8 cellular contexts compared by ENCODE assay signal in the genomic region with DNA sequence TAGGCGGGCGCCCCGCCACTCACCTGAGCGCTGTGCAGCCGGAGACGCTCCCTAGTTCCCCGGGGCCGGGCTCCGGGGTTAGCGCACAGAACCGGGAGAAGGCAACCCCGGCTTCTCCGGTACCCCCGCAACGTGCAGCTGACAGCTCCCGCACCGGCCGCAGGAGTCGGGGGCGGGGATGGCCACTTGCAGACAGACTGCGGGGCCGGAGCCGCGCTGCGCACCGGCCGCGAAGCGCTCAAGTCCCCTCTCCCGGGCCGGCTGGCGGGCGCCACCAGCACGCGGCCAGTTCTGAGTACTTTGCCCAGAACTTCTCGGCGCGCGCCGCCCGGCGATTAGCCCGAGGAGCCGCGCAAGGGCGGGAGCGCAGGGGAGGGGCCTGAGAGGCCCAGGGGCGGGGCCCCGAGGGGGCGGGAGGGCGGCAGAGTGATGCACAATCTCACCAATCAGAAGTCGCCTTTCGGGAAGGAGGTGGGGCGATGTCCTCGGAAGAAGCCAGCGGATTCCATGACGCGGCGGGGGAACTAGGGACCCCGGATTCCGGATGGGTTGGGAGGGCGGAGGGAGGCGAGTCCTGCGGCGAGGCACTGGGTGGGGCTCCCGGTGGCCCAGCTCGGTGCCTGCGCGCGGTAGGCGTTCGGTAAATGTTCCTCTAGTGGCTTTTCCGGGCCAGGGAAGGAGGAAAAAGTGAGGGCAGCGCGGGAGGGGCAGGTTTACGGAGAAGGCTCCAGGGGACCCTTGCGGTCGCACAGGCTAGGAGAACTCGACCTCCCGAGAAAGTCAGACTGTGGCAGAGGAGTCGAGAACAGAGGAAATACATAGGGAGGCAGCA.
DNase-seq lines count a peak whose midpoint lies in the region; ATAC-seq and TF ChIP-seq lines count a peak whose summit lies in the region.

A gene with protein sequence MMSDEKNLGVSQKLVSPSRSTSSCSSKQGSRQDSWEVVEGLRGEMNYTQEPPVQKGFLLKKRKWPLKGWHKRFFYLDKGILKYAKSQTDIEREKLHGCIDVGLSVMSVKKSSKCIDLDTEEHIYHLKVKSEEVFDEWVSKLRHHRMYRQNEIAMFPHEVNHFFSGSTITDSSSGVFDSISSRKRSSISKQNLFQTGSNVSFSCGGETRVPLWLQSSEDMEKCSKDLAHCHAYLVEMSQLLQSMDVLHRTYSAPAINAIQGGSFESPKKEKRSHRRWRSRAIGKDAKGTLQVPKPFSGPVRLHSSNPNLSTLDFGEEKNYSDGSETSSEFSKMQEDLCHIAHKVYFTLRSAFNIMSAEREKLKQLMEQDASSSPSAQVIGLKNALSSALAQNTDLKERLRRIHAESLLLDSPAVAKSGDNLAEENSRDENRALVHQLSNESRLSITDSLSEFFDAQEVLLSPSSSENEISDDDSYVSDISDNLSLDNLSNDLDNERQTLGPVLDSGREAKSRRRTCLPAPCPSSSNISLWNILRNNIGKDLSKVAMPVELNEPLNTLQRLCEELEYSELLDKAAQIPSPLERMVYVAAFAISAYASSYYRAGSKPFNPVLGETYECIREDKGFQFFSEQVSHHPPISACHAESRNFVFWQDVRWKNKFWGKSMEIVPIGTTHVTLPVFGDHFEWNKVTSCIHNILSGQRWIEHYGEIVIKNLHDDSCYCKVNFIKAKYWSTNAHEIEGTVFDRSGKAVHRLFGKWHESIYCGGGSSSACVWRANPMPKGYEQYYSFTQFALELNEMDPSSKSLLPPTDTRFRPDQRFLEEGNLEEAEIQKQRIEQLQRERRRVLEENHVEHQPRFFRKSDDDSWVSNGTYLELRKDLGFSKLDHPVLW (minus strand): TSS at position 316 of the 832 bp plus-strand sequence. CDS start 87,706 bp downstream, outside the sequence.

- H3K4me3 ChIP-seq in choroid plexus epithelial cell (ENCODE audit: low read depth, low read length), result peak within 1 kb of the TSS; percentile 80

- peak; percentile 7 for TF ChIP-seq CTCF in choroid plexus epithelial cell (conservative IDR thresholded peaks at IDR 0.05; ENCODE audit: low read depth, low read length)

- ATAC-seq in GM19035 (IDR thresholded peaks at IDR 0.05; ENCODE audit: unreplicated experiment) (peak; percentile 65), HG03342 (IDR thresholded peaks at IDR 0.05; ENCODE audit: unreplicated experiment) (peak; percentile 67)

- peak within 1 kb of the TSS; percentile 87 for H3K27ac ChIP-seq in layer of hippocampus (ENCODE audit: low read depth, low read length)

- peak; percentile 98 for DNase-seq in AG20443 (ENCODE audit: low spot score)
- DNase-seq in NCI-H446 treated with DMSO at 0.1 percent for 48 hours (lab: John Stamatoyannopoulos, UW), result peak; percentile 79
- DNase-seq in activated CD4-positive, alpha-beta T cell treated with anti-CD3 and anti-CD28 coated beads for 24 hours (ENCODE audit: low read depth in 2 of 2), result peak; percentile 93
- DNase-seq in choroid plexus epithelial cell (ENCODE audit: low read depth), result peak; percentile 97
- DNase-seq in stimulated activated CD4-positive, alpha-beta T cell treated with anti-CD3 and anti-CD28 coated beads, Interleukin-1b, Interleukin-23, amount 100 ng/mL, for 24 hours (ENCODE audit: low read depth in 4 of 4, low spot score in 1 of 4), result peak; percentile 87 to 94 (median 92)

- no peaks in the 10 kb centered on the region for H3K27me3 ChIP-seq in layer of hippocampus (ENCODE audit: control insufficient read depth, insufficient read depth, low read length)

Comparison
In these comparisons a context has a peak if more than half of its experiments do, and no peak if none do; other contexts are left out.
1. Peak in every context shown above with its lines: DNase-seq, ATAC-seq, H3K4me3 ChIP-seq and H3K27ac ChIP-seq.